Comparison of ENCODE assay signal across 21 cellular contexts in the genomic region with DNA sequence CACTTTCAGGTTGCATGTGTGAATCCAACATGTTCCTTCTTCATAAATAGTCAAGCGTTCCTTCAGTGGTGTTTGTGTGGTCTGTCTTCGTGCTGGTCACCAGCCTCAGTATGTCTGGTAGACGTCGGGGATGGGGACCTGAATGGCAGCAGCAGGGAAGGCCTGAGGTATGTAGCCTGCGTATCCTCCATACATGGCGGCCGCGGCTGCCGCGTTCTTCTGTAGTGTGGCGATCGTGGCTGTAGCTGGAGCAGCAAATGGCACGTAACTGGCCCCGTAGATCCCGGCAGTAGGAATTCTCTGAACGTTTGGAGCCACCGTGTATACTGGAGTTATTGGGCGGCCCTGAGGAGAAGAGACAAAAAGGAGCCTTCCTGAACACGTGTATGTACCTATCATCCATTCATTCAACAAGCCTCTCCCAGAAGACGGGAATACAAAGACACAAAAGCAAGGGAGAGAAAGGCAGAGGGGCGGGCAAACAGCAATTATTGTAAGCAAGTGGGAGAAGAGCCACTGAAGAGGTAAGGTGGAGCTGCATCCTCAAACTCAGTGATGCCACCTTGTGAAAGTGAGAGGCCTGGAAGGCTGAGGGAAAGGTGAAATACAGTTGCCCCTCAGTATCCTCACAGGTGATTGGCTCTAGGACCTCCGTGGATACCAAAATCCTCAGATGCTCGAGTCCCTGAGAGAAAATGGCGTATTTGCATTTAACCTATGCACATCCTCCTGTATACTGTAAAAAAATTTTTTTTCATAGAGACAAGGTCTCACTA.
"Had no signal": no experiment of that assay in that cellular context is flagged by ENCODE, and none has a peak within 500 bp of the region (broad histone marks: within the 10 kb centered on the region; RNA-seq: fewer than 3 reads in every experiment).

No MANE protein-coding gene starts in this region.

- H3K36me3 ChIP-seq: esophagus muscularis mucosa, gastrocnemius medialis, sigmoid colon, thoracic aorta had no signal

- H3K4me1 ChIP-seq: esophagus muscularis mucosa, gastrocnemius medialis, sigmoid colon had no signal

- H3K9me3 ChIP-seq: esophagus muscularis mucosa, gastrocnemius medialis, heart right ventricle, neutrophil, sigmoid colon, stomach, thoracic aorta, transverse colon had no signal

- ATAC-seq: gastrocnemius medialis; heart right ventricle; left ventricle myocardium superior; naive thymus-derived CD4-positive, alpha-beta T cell had no signal

- H3K4me3 ChIP-seq: dorsolateral prefrontal cortex, esophagus muscularis mucosa, gastrocnemius medialis, heart right ventricle, lung, sigmoid colon, skin epidermis, stomach, thoracic aorta, transverse colon had no signal

- H3K27me3 ChIP-seq: dorsolateral prefrontal cortex, esophagus muscularis mucosa, neutrophil, sigmoid colon, stomach, transverse colon had no signal

- H3K27ac ChIP-seq: dorsolateral prefrontal cortex, esophagus muscularis mucosa, gastrocnemius medialis, heart right ventricle, sigmoid colon, skin epidermis, stomach, thoracic aorta, transverse colon had no signal

- DNase-seq: cortex of kidney; dorsolateral prefrontal cortex; effector CD8-positive, alpha-beta T cell; gastrocnemius medialis; heart right ventricle; hypothalamus; islet precursor cell; left ventricle myocardium superior; mesenchymal stem cell; naive thymus-derived CD4-positive, alpha-beta T cell; nephron progenitor cell; sigmoid colon; stimulated activated naive CD4-positive, alpha-beta T cell; stomach; substantia nigra; transverse colon had no signal
